ENCODE assay signal across 1 cellular context in the genomic region with DNA sequence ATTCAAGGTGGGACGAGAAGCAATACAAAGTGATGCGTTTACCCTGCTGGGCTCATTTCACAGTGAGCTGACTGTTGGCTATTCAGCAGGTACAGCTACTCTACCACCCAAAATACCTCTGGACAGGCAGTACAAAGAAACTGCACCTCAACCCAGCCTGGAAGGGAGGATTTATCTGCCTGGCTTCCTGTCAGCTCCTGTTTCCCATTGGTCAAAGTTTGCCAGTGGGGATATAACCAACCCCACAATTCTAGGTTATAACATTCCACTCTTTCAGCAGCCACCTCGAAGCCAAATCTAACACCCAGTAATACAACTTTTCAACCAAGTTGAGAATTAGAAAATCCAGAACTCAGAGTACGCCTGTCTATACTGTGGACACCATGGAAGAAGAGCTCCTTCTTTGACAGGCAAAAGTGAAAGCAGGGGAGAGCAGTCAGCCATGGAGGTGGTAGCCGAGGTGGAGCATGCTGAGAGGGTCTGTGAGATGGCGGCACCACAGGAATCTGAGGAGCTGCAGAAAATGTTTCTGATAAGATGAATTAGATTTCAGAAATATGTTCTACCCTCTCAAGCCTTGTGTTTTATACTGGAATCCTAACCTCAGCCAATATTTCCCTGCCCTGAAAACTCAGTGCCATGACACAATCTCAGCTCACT.
TF ChIP-seq lines count a peak whose summit lies in the region.

No MANE protein-coding gene starts in this region.

TF ChIP-seq in K562, 482 proteins besides CTCF, POLR2A, EP300 and RAD21:
- TF ChIP-seq TCF7L2 (IDR thresholded peaks at IDR 0.05; ENCODE audit: low read depth, low read length) (no peak), CSDE1 (IDR thresholded peaks at IDR 0.05) (no peak), ZBTB9 (CRISPR knock-in tag; IDR thresholded peaks at IDR 0.05) (no peak), FOXK2 (conservative IDR thresholded peaks at IDR 0.05 in 1 of 2, IDR thresholded peaks at IDR 0.05 in 1 of 2; ENCODE audit: low read depth in 2 of 2) (no peak), ZNF197 (CRISPR knock-in tag; IDR thresholded peaks at IDR 0.05; ENCODE audit: low read depth) (no peak), NUFIP1 (IDR thresholded peaks at IDR 0.05; ENCODE audit: partially characterized antibody) (no peak), YY1 (IDR thresholded peaks at IDR 0.05; ENCODE audit: borderline replicate concordance in 1 of 3, control insufficient read depth in 1 of 3, extremely low read depth in 1 of 3, insufficient read depth in 3 of 3, insufficient read length in 1 of 3, insufficient replicate concordance in 2 of 3, low read depth in 1 of 3, low read length in 2 of 3) (peak in 1 of 3 experiments; percentile 48), E2F6 (IDR thresholded peaks at IDR 0.05; ENCODE audit: borderline replicate concordance in 1 of 2, extremely low read depth in 1 of 2, insufficient read depth in 1 of 2, insufficient read length in 1 of 2, low read depth in 1 of 2, low read length in 1 of 2, poor library complexity in 1 of 2, severe bottlenecking in 1 of 2) (no peak), E2F8 (IDR thresholded peaks at IDR 0.05; ENCODE audit: low read depth, partially characterized antibody) (no peak), MGA (IDR thresholded peaks at IDR 0.05) (peak; percentile 10; the same call in 1 of the 2 replicates)
